13 cellular contexts compared by ENCODE assay signal in the genomic region with DNA sequence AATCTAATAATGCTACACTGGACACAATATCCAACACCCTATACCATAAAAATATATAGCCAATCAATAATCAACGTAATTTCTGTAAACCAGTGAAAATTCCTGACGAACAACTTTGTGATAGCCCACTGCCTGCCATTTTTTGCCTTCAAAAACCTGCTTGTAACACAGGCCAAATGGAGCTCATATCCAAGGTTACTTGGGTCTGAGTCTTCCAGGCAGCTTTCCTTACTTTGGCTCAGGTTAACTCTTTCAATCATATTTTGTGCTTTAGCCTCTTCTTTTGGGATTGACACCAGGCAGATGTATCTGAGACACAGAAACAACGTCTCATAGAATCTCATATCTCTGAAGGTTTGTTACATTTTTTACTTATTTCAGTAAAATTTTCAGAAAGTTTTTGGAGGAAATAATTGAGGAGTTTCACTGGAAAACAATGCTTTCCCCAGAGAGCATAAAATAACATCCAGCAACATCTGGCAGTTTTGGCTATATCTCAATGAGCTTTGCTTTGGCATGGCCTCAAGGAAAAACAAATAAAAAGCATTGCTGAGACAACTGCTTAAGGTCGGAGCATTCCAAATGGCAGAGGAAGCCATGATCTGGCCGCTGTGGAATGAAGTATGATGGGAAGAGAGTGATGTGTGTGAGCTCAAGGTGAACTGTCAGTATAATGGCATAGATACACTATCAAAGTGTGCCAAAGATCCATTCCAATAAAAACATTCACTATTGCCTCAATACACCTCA.
DNase-seq lines count a peak whose midpoint lies in the region; ATAC-seq, FAIRE-seq and TF ChIP-seq lines count a peak whose summit lies in the region.
"Had no signal": no experiment of that assay in that cellular context is flagged by ENCODE, and none has a peak within 500 bp of the region (broad histone marks: within the 10 kb centered on the region; RNA-seq: fewer than 3 reads in every experiment).

No MANE protein-coding gene starts in this region.

- H3K27me3 Mint-ChIP-seq in astrocyte (ENCODE audit: low read depth, unreplicated experiment), result no peaks in the 10 kb centered on the region

- no peaks in the 10 kb centered on the region for H3K79me2 ChIP-seq in astrocyte (ENCODE audit: insufficient read depth, low read length)
- H3K79me2 ChIP-seq in MM.1S (ENCODE audit: low read length), result no peaks in the 10 kb centered on the region

- H3K4me2 ChIP-seq in astrocyte (ENCODE audit: low read length) (peak overlapping the region; percentile 60), MM.1S (ENCODE audit: low read depth, low read length) (no peak overlapping the region)

- no peak for TF ChIP-seq EP300 in gastroesophageal sphincter (IDR thresholded peaks at IDR 0.05)

- peak; percentile 99 for FAIRE-seq in astrocyte (lab: Jason Lieb, UNC)

- TF ChIP-seq POLR2A in gastroesophageal sphincter (IDR thresholded peaks at IDR 0.05), result no peak

- no peak overlapping the region for H3K4me3 ChIP-seq in HFF-Myc (replicated peaks; ENCODE audit: low read depth, low read length)
- H3K4me3 ChIP-seq in astrocyte (ENCODE audit: insufficient read depth, low read depth, low read length), result no peak overlapping the region
- H3K4me3 ChIP-seq in gastroesophageal sphincter, result no peak overlapping the region
- no peak overlapping the region for H3K4me3 ChIP-seq in MM.1S (ENCODE audit: low read length)
- H3K4me3 ChIP-seq: esophagus muscularis mucosa had no signal

- H4K20me1 ChIP-seq in astrocyte (ENCODE audit: insufficient read depth, low read length) (no peaks in the 10 kb centered on the region), MM.1S (ENCODE audit: insufficient read depth, low read length) (no peaks in the 10 kb centered on the region)

- no peaks in the 10 kb centered on the region for H3K36me3 ChIP-seq in astrocyte (ENCODE audit: insufficient read depth, low read length)
- H3K36me3 ChIP-seq in gastroesophageal sphincter, result no peaks in the 10 kb centered on the region
- H3K36me3 ChIP-seq in MM.1S (replicated peaks; ENCODE audit: insufficient read depth, low read length), result no peaks in the 10 kb centered on the region
- H3K36me3 ChIP-seq: esophagus muscularis mucosa had no signal

- intact Hi-C loops in sciatic nerve (cut with DNase I), result no loop called here

- no peaks in the 10 kb centered on the region for H3F3A ChIP-seq in MM.1S (ENCODE audit: insufficient read depth, low read length)

- H3K9me3 ChIP-seq in astrocyte (ENCODE audit: insufficient read depth, low read depth, low read length) (no peaks in the 10 kb centered on the region), gastroesophageal sphincter (no peaks in the 10 kb centered on the region), MM.1S (replicated peaks; ENCODE audit: insufficient read depth, low read length) (no peaks in the 10 kb centered on the region)
- H3K9me3 ChIP-seq: esophagus muscularis mucosa had no signal

- H2AFZ ChIP-seq in astrocyte (ENCODE audit: low read depth, low read length) (no peak overlapping the region), MM.1S (ENCODE audit: low read length) (no peak overlapping the region)

- H3K27ac ChIP-seq in astrocyte (ENCODE audit: low read depth, low read length) (peak overlapping the region; percentile 58), gastroesophageal sphincter (no peak overlapping the region), MM.1S (ENCODE audit: low read length) (no peak overlapping the region)

- H3K27ac Mint-ChIP-seq in astrocyte (ENCODE audit: unreplicated experiment), result peak overlapping the region; percentile 26

- H3K4me3 Mint-ChIP-seq in astrocyte (ENCODE audit: unreplicated experiment), result no peak overlapping the region

- peaks cover 12% of the 10 kb centered on the region for H3K4me1 Mint-ChIP-seq in astrocyte (ENCODE audit: low read depth, unreplicated experiment)

- no peak for TF ChIP-seq CTCF in HFF-Myc (IDR thresholded peaks at IDR 0.05; ENCODE audit: low read depth, low read length, missing control alignments)
- TF ChIP-seq CTCF in astrocyte (IDR thresholded peaks at IDR 0.05; ENCODE audit: insufficient read depth, low read depth, low read length), result no peak
- TF ChIP-seq CTCF in gastroesophageal sphincter (IDR thresholded peaks at IDR 0.05), result no peak
- TF ChIP-seq CTCF in MM.1S (IDR thresholded peaks at IDR 0.05; ENCODE audit: low read length), result no peak

- no peaks in the 10 kb centered on the region for H3K9me3 Mint-ChIP-seq in astrocyte (ENCODE audit: unreplicated experiment)

- H3K27me3 ChIP-seq in astrocyte (ENCODE audit: insufficient read depth, low read length), result no peaks in the 10 kb centered on the region
- no peaks in the 10 kb centered on the region for H3K27me3 ChIP-seq in gastroesophageal sphincter
- no peaks in the 10 kb centered on the region for H3K27me3 ChIP-seq in MM.1S (replicated peaks; ENCODE audit: insufficient read depth, low read length)
- H3K27me3 ChIP-seq: esophagus muscularis mucosa had no signal

- H3K9me2 ChIP-seq in MM.1S (replicated peaks; ENCODE audit: insufficient read depth, low read length), result no peaks in the 10 kb centered on the region

- H3K4me1 ChIP-seq in astrocyte (ENCODE audit: insufficient read depth, low read length), result peaks cover 3% of the 10 kb centered on the region
- peaks cover 0 to 22% (median 0%) of the 10 kb centered on the region in 3 donors for H3K4me1 ChIP-seq in gastroesophageal sphincter
- H3K4me1 ChIP-seq in MM.1S (ENCODE audit: low read length), result no peaks in the 10 kb centered on the region

- 48 to 56% methylated on average over 3 to 5 of the region's 5 CpGs for WGBS in gastroesophageal sphincter (ENCODE audit: low coverage in 1 of 2), 2 donors

- DNase-seq in HFF-Myc (ENCODE audit: extremely low read depth, low read depth) (peak; percentile 20), astrocyte (ENCODE audit: low read depth) (peak; percentile 81), sciatic nerve (ENCODE audit: low spot score) (no peak), cerebellar nuclear complex (lab: John Stamatoyannopoulos, UW) (no peak), MM.1S (no peak)
- DNase-seq: amygdala, NCI-H345, posterior cingulate gyrus, RPMI8226 had no signal

- H3K36me3 Mint-ChIP-seq in astrocyte (ENCODE audit: low read depth, unreplicated experiment), result no peaks in the 10 kb centered on the region

- ATAC-seq in gastroesophageal sphincter, result peak; percentile 51
- ATAC-seq in sciatic nerve, result peak; percentile 95
- ATAC-seq in HG03039 (IDR thresholded peaks at IDR 0.05; ENCODE audit: unreplicated experiment), result no peak
- ATAC-seq in HG03095 (IDR thresholded peaks at IDR 0.05; ENCODE audit: unreplicated experiment), result no peak

- H3K9ac ChIP-seq in astrocyte (ENCODE audit: low read length), result peak overlapping the region; percentile 23
- H3K9ac ChIP-seq in MM.1S (ENCODE audit: low read length), result no peak overlapping the region

Comparison
In these comparisons a context has a peak if more than half of its experiments do, and no peak if none do; other contexts are left out.
1. DNase-seq: peak in HFF-Myc (single experiment) and astrocyte (single experiment); none in sciatic nerve (single experiment), cerebellar nuclear complex (0 of 2) and MM.1S (single experiment).
2. ATAC-seq: peak in gastroesophageal sphincter (single experiment) and sciatic nerve (single experiment); none in HG03039 (single experiment) and HG03095 (single experiment).